ENCODE assay signal across 2 cellular contexts in the genomic region with DNA sequence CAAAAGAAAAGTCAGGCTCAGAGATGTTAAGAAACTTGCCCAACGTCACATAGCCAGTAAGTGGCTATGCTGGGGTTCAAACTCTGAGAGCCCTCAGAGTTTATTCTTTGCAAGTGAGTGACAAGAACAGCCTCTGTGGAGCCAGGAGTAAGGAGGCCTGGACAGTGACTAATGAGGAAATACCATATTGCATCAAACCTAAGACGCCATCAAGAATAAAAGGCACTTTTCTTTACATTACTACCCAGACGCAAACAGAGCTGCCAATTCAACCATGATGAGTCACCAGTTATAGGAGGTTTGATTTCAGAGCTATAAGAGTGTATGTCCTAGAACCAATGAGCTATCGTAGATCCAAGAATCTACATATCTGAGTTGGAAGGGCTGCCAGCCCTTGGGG.
TF ChIP-seq lines count a peak whose summit lies in the region.

No MANE protein-coding gene starts in this region.

TF ChIP-seq in A549, 52 proteins besides CTCF, POLR2A, EP300 and RAD21:
- TF ChIP-seq MAFK (IDR thresholded peaks at IDR 0.05; ENCODE audit: partially characterized antibody): peak; percentile 48
- TF ChIP-seq, protein P1, sequence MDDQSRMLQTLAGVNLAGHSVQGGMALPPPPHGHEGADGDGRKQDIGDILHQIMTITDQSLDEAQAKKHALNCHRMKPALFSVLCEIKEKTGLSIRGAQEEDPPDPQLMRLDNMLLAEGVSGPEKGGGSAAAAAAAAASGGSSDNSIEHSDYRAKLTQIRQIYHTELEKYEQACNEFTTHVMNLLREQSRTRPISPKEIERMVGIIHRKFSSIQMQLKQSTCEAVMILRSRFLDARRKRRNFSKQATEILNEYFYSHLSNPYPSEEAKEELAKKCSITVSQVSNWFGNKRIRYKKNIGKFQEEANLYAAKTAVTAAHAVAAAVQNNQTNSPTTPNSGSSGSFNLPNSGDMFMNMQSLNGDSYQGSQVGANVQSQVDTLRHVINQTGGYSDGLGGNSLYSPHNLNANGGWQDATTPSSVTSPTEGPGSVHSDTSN (IDR thresholded peaks at IDR 0.05): peak; percentile 19; the same call in 1 of the 2 replicates
- 0 out of 2 replicates have a peak, but pooled peaks have one; percentile 84 for TF ChIP-seq RCOR1 (IDR thresholded peaks at IDR 0.05; ENCODE audit: low read depth, low read length)
- TF ChIP-seq GATA3 (IDR thresholded peaks at IDR 0.05; ENCODE audit: borderline replicate concordance): peak; percentile 74
- no peak for TF ChIP-seq POLR2AphosphoS2 (conservative IDR thresholded peaks at IDR 0.05; ENCODE audit: low read length)
- no peak for TF ChIP-seq HOXB13 (CRISPR knock-in tag; IDR thresholded peaks at IDR 0.05; ENCODE audit: low read depth)
- TF ChIP-seq ZFP36 (IDR thresholded peaks at IDR 0.05; ENCODE audit: borderline replicate concordance, partially characterized antibody): peak; percentile 81
- TF ChIP-seq HOXB5 (CRISPR knock-in tag; IDR thresholded peaks at IDR 0.05): peak; percentile 96
- TF ChIP-seq, protein P2, sequence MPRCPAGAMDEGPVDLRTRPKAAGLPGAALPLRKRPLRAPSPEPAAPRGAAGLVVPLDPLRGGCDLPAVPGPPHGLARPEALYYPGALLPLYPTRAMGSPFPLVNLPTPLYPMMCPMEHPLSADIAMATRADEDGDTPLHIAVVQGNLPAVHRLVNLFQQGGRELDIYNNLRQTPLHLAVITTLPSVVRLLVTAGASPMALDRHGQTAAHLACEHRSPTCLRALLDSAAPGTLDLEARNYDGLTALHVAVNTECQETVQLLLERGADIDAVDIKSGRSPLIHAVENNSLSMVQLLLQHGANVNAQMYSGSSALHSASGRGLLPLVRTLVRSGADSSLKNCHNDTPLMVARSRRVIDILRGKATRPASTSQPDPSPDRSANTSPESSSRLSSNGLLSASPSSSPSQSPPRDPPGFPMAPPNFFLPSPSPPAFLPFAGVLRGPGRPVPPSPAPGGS (IDR thresholded peaks at IDR 0.05): peak; percentile 39; the same call in 1 of the 3 replicates
- TF ChIP-seq FOSL2 (IDR thresholded peaks at IDR 0.05): peak; percentile 80
- TF ChIP-seq FOSL2 (CRISPR knock-in tag; IDR thresholded peaks at IDR 0.05): peak; percentile 99
- TF ChIP-seq CEBPB (IDR thresholded peaks at IDR 0.05): peak; percentile 84 to 93
- peak; percentile 87 for TF ChIP-seq JUNB (IDR thresholded peaks at IDR 0.05)
- no peak for TF ChIP-seq NPAS2 (CRISPR knock-in tag; IDR thresholded peaks at IDR 0.05; ENCODE audit: borderline replicate concordance)
- TF ChIP-seq JUN (IDR thresholded peaks at IDR 0.05): peak; percentile 30 to 45; a peak in 2 of 5 replicates

TF ChIP-seq in IMR-90, 13 proteins besides CTCF, POLR2A, EP300 and RAD21:
- TF ChIP-seq FOS (IDR thresholded peaks at IDR 0.05; ENCODE audit: low read depth, low read length) (peak; percentile 82), CEBPB (IDR thresholded peaks at IDR 0.05; ENCODE audit: low read depth, low read length) (peak; percentile 86), ELK1 (IDR thresholded peaks at IDR 0.05; ENCODE audit: borderline replicate concordance, low read depth, low read length) (no peak), USF2 (IDR thresholded peaks at IDR 0.05; ENCODE audit: low read depth, low read length) (no peak), BHLHE40 (IDR thresholded peaks at IDR 0.05; ENCODE audit: low read depth, low read length) (peak; percentile 30; the same call in 1 of the 2 replicates), RCOR1 (IDR thresholded peaks at IDR 0.05; ENCODE audit: insufficient replicate concordance, low read length) (no peak), SMC3 (IDR thresholded peaks at IDR 0.05; ENCODE audit: low read depth, low read length) (no peak)
